Comparison of ENCODE assay signal across 15 cellular contexts in the genomic region with DNA sequence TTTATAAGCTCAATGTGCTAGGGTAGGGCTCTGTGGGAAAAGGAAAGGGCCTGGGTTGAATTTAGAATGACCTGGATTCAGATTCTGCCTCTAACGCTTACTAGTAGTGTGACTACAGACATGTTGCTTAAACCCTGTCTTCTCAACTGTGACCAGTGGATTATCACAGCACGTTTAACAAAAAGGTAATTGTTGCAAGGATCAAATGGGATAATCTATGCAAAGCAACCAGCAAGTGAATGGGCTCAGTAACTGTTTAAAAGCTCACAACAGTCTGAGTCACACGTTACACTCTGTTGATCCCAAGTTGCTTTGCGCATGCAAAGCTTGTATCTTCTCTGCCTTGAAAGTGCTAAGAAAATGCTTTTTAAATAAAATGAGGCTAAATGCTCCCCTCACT.
DNase-seq lines count a peak whose midpoint lies in the region; ATAC-seq lines count a peak whose summit lies in the region.
"Had no signal": no experiment of that assay in that cellular context is flagged by ENCODE, and none has a peak within 500 bp of the region (broad histone marks: within the 10 kb centered on the region; RNA-seq: fewer than 3 reads in every experiment).

No MANE protein-coding gene starts in this region.

- no peaks in the 10 kb centered on the region for H3K36me3 ChIP-seq in NT2/D1 (ENCODE audit: insufficient read depth, insufficient read length, low read length)
- H3K36me3 ChIP-seq: BLaER1 had no signal

- H3K4me1 ChIP-seq in NT2/D1 (ENCODE audit: insufficient read depth, insufficient read length): no peaks in the 10 kb centered on the region
- H3K4me1 ChIP-seq: BLaER1 had no signal

- peaks cover 2% of the 10 kb centered on the region; the same call in 1 of the 2 replicates for H3K9me3 ChIP-seq in NT2/D1 (ENCODE audit: insufficient read depth, low read length)

- peak; percentile 24 for DNase-seq in NCI-H82 (lab: John Stamatoyannopoulos, UW)
- DNase-seq in NCI-H82 treated with DMSO at 0.1 percent for 48 hours (lab: John Stamatoyannopoulos, UW; ENCODE audit: unreplicated experiment): no peak
- peak; percentile 64 for DNase-seq in NT2/D1 (ENCODE audit: low read depth, low spot score)
- peak; percentile 41 for DNase-seq in renal cortical epithelial cell (ENCODE audit: low read depth)
- no peak for DNase-seq in activated gamma-delta T cell (lab: John Stamatoyannopoulos, UW)
- DNase-seq: AML-193; Calu3; CD8-positive, alpha-beta memory T cell; DMS79; HCEC 1CT had no signal

- H3K4me3 ChIP-seq in NT2/D1 (ENCODE audit: insufficient read length, low read depth): no peak overlapping the region
- H3K4me3 ChIP-seq: BLaER1, GM12878 had no signal

- peak; percentile 95 for ATAC-seq in esophagus mucosa
- no peak for ATAC-seq in GM18861 (IDR thresholded peaks at IDR 0.05; ENCODE audit: unreplicated experiment)
- no peak for ATAC-seq in GM21737 (IDR thresholded peaks at IDR 0.05; ENCODE audit: unreplicated experiment)
- ATAC-seq: GM12878 had no signal

- H3K9ac ChIP-seq in NT2/D1 (ENCODE audit: insufficient read length, low read depth): no peak overlapping the region
- H3K9ac ChIP-seq: BLaER1 had no signal

- no peaks in the 10 kb centered on the region for H3K27me3 ChIP-seq in NT2/D1 (ENCODE audit: insufficient read depth, insufficient read length)
- H3K27me3 ChIP-seq: BLaER1 had no signal

Comparison
In these comparisons a context has a peak if more than half of its experiments do, and no peak if none do; other contexts are left out.
1. DNase-seq: peak in NCI-H82 (single experiment), NT2/D1 (single experiment) and renal cortical epithelial cell (single experiment); none in NCI-H82 treated with DMSO at 0.1 percent for 48 hours (single experiment) and activated gamma-delta T cell (single experiment).